27 cellular contexts compared by ENCODE assay signal in the genomic region with DNA sequence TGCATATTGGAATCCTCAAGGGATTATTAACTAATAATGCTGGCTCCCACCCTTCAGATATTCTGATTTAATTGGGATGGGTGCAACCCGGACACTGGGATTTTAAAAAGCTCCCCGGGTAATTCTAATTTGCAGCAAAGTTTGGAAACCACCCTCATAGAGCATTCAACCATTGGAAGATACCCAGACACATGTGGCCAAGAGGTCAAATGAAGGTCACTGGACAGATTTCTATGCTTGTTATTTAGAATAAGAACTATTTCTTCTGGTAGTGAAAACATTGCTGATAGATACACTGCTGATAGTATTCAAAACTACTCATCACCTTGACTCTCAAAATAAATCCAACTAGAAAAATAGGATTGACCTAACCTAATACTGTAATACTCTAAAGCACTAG.
DNase-seq lines count a peak whose midpoint lies in the region; ATAC-seq, FAIRE-seq and TF ChIP-seq lines count a peak whose summit lies in the region.
"Had no signal": no experiment of that assay in that cellular context is flagged by ENCODE, and none has a peak within 500 bp of the region (broad histone marks: within the 10 kb centered on the region; RNA-seq: fewer than 3 reads in every experiment).

No MANE protein-coding gene starts in this region.

- in situ Hi-C loops in GM12878 (cut with MboI): no loop called here

- no peaks in the 10 kb centered on the region for H4K20me1 ChIP-seq in GM12878 (ENCODE audit: control insufficient read depth, insufficient read depth)

- peaks cover under 1% of the 10 kb centered on the region for H3K9me3 Mint-ChIP-seq in nephron progenitor cell
- H3K9me3 Mint-ChIP-seq in activated T-cell treated with anti-CD3 and anti-CD28 coated beads, Interleukin-2, amount 50 U/mL, for 72 hours: no peaks in the 10 kb centered on the region
- H3K9me3 Mint-ChIP-seq: activated CD8-positive, alpha-beta T cell treated with anti-CD3 and anti-CD28 coated beads for 36 hours; activated naive CD4-positive, alpha-beta T cell treated with anti-CD3 and anti-CD28 coated beads, Interleukin-2, amount 10 ng/mL, durations not matched to agents 7 days and 5 days; GM23338; T-helper 2 cell treated with Interferon-gamma antibody and Interleukin-4, amounts not matched to agents 5 μg/mL and 100 μg/mL, for 36 hours had no signal

- no peak overlapping the region for H3K9ac ChIP-seq in GM12878 (ENCODE audit: control insufficient read depth, insufficient read depth, low read length)

- peak overlapping the region; percentile 80 for H3K27ac Mint-ChIP-seq in nephron progenitor cell
- H3K27ac Mint-ChIP-seq in activated T-cell treated with anti-CD3 and anti-CD28 coated beads, Interleukin-2, amount 50 U/mL, for 72 hours: no peak overlapping the region
- H3K27ac Mint-ChIP-seq: activated CD4-positive, alpha-beta T cell treated with anti-CD3 and anti-CD28 coated beads for 36 hours; activated CD8-positive, alpha-beta T cell treated with anti-CD3 and anti-CD28 coated beads for 36 hours; activated naive CD4-positive, alpha-beta T cell treated with anti-CD3 and anti-CD28 coated beads, Interleukin-2, amount 10 ng/mL, durations not matched to agents 7 days and 5 days; B cell; IgD-negative memory B cell; T-helper 2 cell treated with Interferon-gamma antibody and Interleukin-4, amounts not matched to agents 5 μg/mL and 100 μg/mL, for 36 hours had no signal

- H3K4me3 Mint-ChIP-seq in nephron progenitor cell: no peak overlapping the region
- no peak overlapping the region for H3K4me3 Mint-ChIP-seq in activated T-cell treated with anti-CD3 and anti-CD28 coated beads, Interleukin-2, amount 50 U/mL, for 72 hours
- H3K4me3 Mint-ChIP-seq: activated CD4-positive, alpha-beta T cell treated with anti-CD3 and anti-CD28 coated beads for 36 hours; activated CD8-positive, alpha-beta T cell treated with anti-CD3 and anti-CD28 coated beads for 36 hours; activated naive CD4-positive, alpha-beta T cell treated with anti-CD3 and anti-CD28 coated beads, Interleukin-2, amount 10 ng/mL, durations not matched to agents 7 days and 5 days; B cell; GM23338; IgD-negative memory B cell; T-helper 2 cell treated with Interferon-gamma antibody and Interleukin-4, amounts not matched to agents 5 μg/mL and 100 μg/mL, for 36 hours had no signal

- H3K36me3 ChIP-seq in A673 (ENCODE audit: insufficient read depth, low read length, poor library complexity, severe bottlenecking): no peaks in the 10 kb centered on the region
- H3K36me3 ChIP-seq in GM12878 (ENCODE audit: control insufficient read depth in 2 of 2, insufficient read depth in 2 of 2, low read length in 1 of 2): no peaks in the 10 kb centered on the region
- H3K36me3 ChIP-seq: breast epithelium, colonic mucosa, left ventricle myocardium inferior had no signal

- peaks cover 47% of the 10 kb centered on the region for H3K4me1 ChIP-seq in A673 (ENCODE audit: insufficient read depth, low read length, poor library complexity, severe bottlenecking)
- H3K4me1 ChIP-seq in GM12878 (ENCODE audit: control insufficient read depth, insufficient read depth, low read length): no peaks in the 10 kb centered on the region
- H3K4me1 ChIP-seq: A549, breast epithelium, colonic mucosa had no signal

- BruUV-seq in A673 (replicated peaks; lab: Mats Ljungman, UMichigan) (no TSS peak), GM12878 (replicated peaks; lab: Mats Ljungman, UMichigan) (no TSS peak)

- POLR2A ChIA-PET in A673 (lab: Charles Lee; ENCODE audit: low non-redundant PET): no interaction called here
- POLR2A ChIA-PET in GM12878 (lab: Charles Lee): no interaction called here

- RAD21 ChIA-PET in GM12878 (lab: Charles Lee; ENCODE audit: unreplicated experiment): no interaction called here

- TF ChIP-seq POLR2A in GM12878 (IDR thresholded peaks at IDR 0.05; ENCODE audit: low read depth, low read length): no peak

- DNase-seq in A673 (ENCODE audit: low spot score): no peak
- DNase-seq in GM12878 (ENCODE audit: low read depth, low spot score): no peak
- no peak for DNase-seq in nephron progenitor cell
- DNase-seq in central memory CD4-positive, alpha-beta T cell: no peak
- DNase-seq in activated T-cell treated with anti-CD3 and anti-CD28 coated beads, Interleukin-2, amount 50 U/mL, for 72 hours: no peak
- DNase-seq: activated CD4-positive, alpha-beta T cell treated with anti-CD3 and anti-CD28 coated beads for 36 hours; activated CD8-positive, alpha-beta memory T cell treated with anti-CD3 and anti-CD28 coated beads, Interleukin-2, amount 50 U/mL, for 48 hours; activated CD8-positive, alpha-beta T cell treated with anti-CD3 and anti-CD28 coated beads for 36 hours; activated naive CD4-positive, alpha-beta T cell treated with anti-CD3 and anti-CD28 coated beads, Interleukin-2, amount 10 ng/mL, durations not matched to agents 7 days and 5 days; colonic mucosa; DMS53; effector CD4-positive, alpha-beta T cell; left ventricle myocardium inferior; mesendoderm; MV-4-11; nucleus accumbens; SHP77; stimulated activated naive CD4-positive, alpha-beta T cell treated with Interleukin-2 at 50 U/mL for 16 hours had no signal

- CTCF ChIA-PET in A673 (lab: Charles Lee) (no interaction called here), GM12878 (lab: Yijun Ruan, JAX) (no interaction called here)

- FAIRE-seq in GM12878 (lab: Jason Lieb, UNC): no peak

- H3K4me2 ChIP-seq in GM12878 (ENCODE audit: control insufficient read depth, insufficient read depth): no peak overlapping the region
- H3K4me2 ChIP-seq: A549, GM23338 had no signal

- ATAC-seq in HG02852 (IDR thresholded peaks at IDR 0.05; ENCODE audit: unreplicated experiment) (peak; percentile 15), GM12878 (peak; percentile 59), GM21360 (IDR thresholded peaks at IDR 0.05; ENCODE audit: unreplicated experiment) (no peak), GM19035 (IDR thresholded peaks at IDR 0.05; ENCODE audit: unreplicated experiment) (no peak)
- ATAC-seq in activated T-cell treated with anti-CD3 and anti-CD28 coated beads, Interleukin-2, amount 50 U/mL, for 72 hours (replicated peaks in 1 of 2): no peak
- ATAC-seq: A549; activated CD8-positive, alpha-beta T cell treated with anti-CD3 and anti-CD28 coated beads for 36 hours; GM23338 had no signal

- no peak for TF ChIP-seq RAD21 in GM12878 (IDR thresholded peaks at IDR 0.05; ENCODE audit: insufficient read depth, low read depth, low read length)

- peaks cover 20% of the 10 kb centered on the region for H3K4me1 Mint-ChIP-seq in nephron progenitor cell
- H3K4me1 Mint-ChIP-seq in activated T-cell treated with anti-CD3 and anti-CD28 coated beads, Interleukin-2, amount 50 U/mL, for 72 hours (ENCODE audit: low read depth): no peaks in the 10 kb centered on the region
- H3K4me1 Mint-ChIP-seq: activated naive CD4-positive, alpha-beta T cell treated with anti-CD3 and anti-CD28 coated beads, Interleukin-2, amount 10 ng/mL, durations not matched to agents 7 days and 5 days; GM23338 had no signal

- no peaks in the 10 kb centered on the region for H3K36me3 Mint-ChIP-seq in nephron progenitor cell (ENCODE audit: low read depth)
- H3K36me3 Mint-ChIP-seq in activated T-cell treated with anti-CD3 and anti-CD28 coated beads, Interleukin-2, amount 50 U/mL, for 72 hours (ENCODE audit: insufficient read depth in 2 of 2): no peaks in the 10 kb centered on the region
- H3K36me3 Mint-ChIP-seq: activated naive CD4-positive, alpha-beta T cell treated with anti-CD3 and anti-CD28 coated beads, Interleukin-2, amount 10 ng/mL, durations not matched to agents 7 days and 5 days; IgD-negative memory B cell had no signal

- SMC1A ChIA-PET in GM12878 (lab: Charles Lee; ENCODE audit: uncharacterized antibody, unreplicated experiment): interaction anchor here (4.4 kb wide), 1 partner anchor 13 kb away, joined by 16 read pairs; no protein-coding TSS in a partner anchor

- TF ChIP-seq CTCF in A673 (conservative IDR thresholded peaks at IDR 0.05; ENCODE audit: low read depth, low read length): no peak
- TF ChIP-seq CTCF in GM12878 (IDR thresholded peaks at IDR 0.05 in 2 of 3, conservative IDR thresholded peaks at IDR 0.05 in 1 of 3; ENCODE audit: control insufficient read depth in 2 of 3, extremely low read depth in 1 of 3, insufficient read depth in 1 of 3, low read depth in 3 of 3, low read length in 3 of 3): no peak
- TF ChIP-seq CTCF in nephron progenitor cell (IDR thresholded peaks at IDR 0.05): no peak

- no peaks in the 10 kb centered on the region for H3K9me3 ChIP-seq in A673 (ENCODE audit: low read depth, low read length, poor library complexity, severe bottlenecking)
- no peaks in the 10 kb centered on the region for H3K9me3 ChIP-seq in GM12878 (replicated peaks; ENCODE audit: control insufficient read depth, insufficient read depth, low read length)
- H3K9me3 ChIP-seq: A549, breast epithelium, colonic mucosa, left ventricle myocardium inferior had no signal

- no peak for TF ChIP-seq EP300 in GM12878 (IDR thresholded peaks at IDR 0.05; ENCODE audit: borderline replicate concordance in 1 of 2, control insufficient read depth in 1 of 2, low read depth in 2 of 2, low read length in 2 of 2)

- no peak overlapping the region; the same call in 1 of the 2 replicates for H2AFZ ChIP-seq in GM12878 (ENCODE audit: control insufficient read depth, low read depth, low read length)

- H3K4me3 ChIP-seq in A673 (ENCODE audit: low read depth, low read length, poor library complexity, severe bottlenecking) (peak overlapping the region; percentile 3), GM12878 (no peak overlapping the region)
- H3K4me3 ChIP-seq: A549, breast epithelium, colonic mucosa, GM23338, left ventricle myocardium inferior had no signal

- no peaks in the 10 kb centered on the region for H3K79me2 ChIP-seq in GM12878 (ENCODE audit: control insufficient read depth, insufficient read depth, low read length)

- intact Hi-C loops in A673 (cut with micrococcal nuclease; ENCODE audit: unreplicated experiment) (no loop called here), GM12878 (cut with micrococcal nuclease; ENCODE audit: unreplicated experiment) (loop anchor here (5.0 kb wide), 1 partner anchor 182 kb away; no protein-coding TSS in a partner anchor)

- H3K27me3 Mint-ChIP-seq in nephron progenitor cell (ENCODE audit: low read depth, poor library complexity): no peaks in the 10 kb centered on the region
- H3K27me3 Mint-ChIP-seq in activated T-cell treated with anti-CD3 and anti-CD28 coated beads, Interleukin-2, amount 50 U/mL, for 72 hours (ENCODE audit: low read depth): no peaks in the 10 kb centered on the region
- H3K27me3 Mint-ChIP-seq: activated CD4-positive, alpha-beta T cell treated with anti-CD3 and anti-CD28 coated beads for 36 hours; activated CD8-positive, alpha-beta T cell treated with anti-CD3 and anti-CD28 coated beads for 36 hours; activated naive CD4-positive, alpha-beta T cell treated with anti-CD3 and anti-CD28 coated beads, Interleukin-2, amount 10 ng/mL, durations not matched to agents 7 days and 5 days; B cell; IgD-negative memory B cell had no signal

- H3K27ac ChIP-seq in A673 (ENCODE audit: low read depth, low read length, poor library complexity, severe bottlenecking) (peak overlapping the region; percentile 63), GM12878 (ENCODE audit: control insufficient read depth, insufficient read depth) (no peak overlapping the region)
- H3K27ac ChIP-seq: A549, breast epithelium, colonic mucosa, left ventricle myocardium inferior had no signal

- 41% methylated on average over 2 of the region's 2 CpGs for WGBS in GM12878 (ENCODE audit: insufficient coverage, insufficient replicate concordance, low lambda C conversion rate, missing lambda C conversion rate)

- H3K27me3 ChIP-seq in A673 (replicated peaks; ENCODE audit: insufficient read depth, low read depth, low read length, poor library complexity) (no peaks in the 10 kb centered on the region), GM12878 (replicated peaks in 1 of 2; ENCODE audit: control insufficient read depth in 2 of 2, insufficient read depth in 2 of 2, low read length in 1 of 2) (no peaks in the 10 kb centered on the region)
- H3K27me3 ChIP-seq: breast epithelium, colonic mucosa had no signal

Comparison
In these comparisons a context has a peak if more than half of its experiments do, and no peak if none do; other contexts are left out.
1. ATAC-seq: peak in HG02852 (single experiment) and GM12878 (single experiment); none in GM21360 (single experiment), GM19035 (single experiment) and activated T-cell treated with anti-CD3 and anti-CD28 coated beads, Interleukin-2, amount 50 U/mL, for 72 hours (0 of 2).